In the genomic region with DNA sequence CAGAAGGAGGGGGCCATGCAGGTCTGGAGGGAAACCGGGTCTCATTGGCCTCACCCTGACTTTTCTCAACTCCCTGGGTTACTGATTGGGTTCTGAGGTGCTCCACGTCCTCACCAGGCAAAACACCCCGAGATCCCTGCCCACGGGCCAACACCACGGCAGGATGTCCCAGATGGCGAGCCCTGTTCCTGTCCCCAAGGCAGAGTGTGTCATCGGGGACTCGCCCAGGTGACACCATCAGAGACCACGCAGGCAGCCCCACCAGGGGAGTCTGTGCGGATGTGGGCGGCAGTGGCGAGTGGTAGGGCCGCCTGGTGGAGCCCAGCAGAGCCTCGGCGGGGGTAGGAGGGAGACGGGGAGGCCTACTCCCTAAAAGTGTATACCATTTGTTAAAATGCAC, we compare ENCODE assay signal across 14 cellular contexts. TPM values are rescaled to one million over a fixed set of nuclear protein-coding genes. Genes with fewer than 3 reads are reported as not detected.
DNase-seq lines count a peak whose midpoint lies in the region; ATAC-seq lines count a peak whose summit lies in the region.
"Had no signal": no experiment of that assay in that cellular context is flagged by ENCODE, and none has a peak within 500 bp of the region (broad histone marks: within the 10 kb centered on the region; RNA-seq: fewer than 3 reads in every experiment).

No MANE protein-coding gene starts in this region.

- H3K4me3 ChIP-seq in H7 (ENCODE audit: insufficient read depth, low read depth, low read length): no peak overlapping the region
- H3K4me3 ChIP-seq: HAP-1 had no signal

- no peaks in the 10 kb centered on the region for H3K36me3 ChIP-seq in H7 (replicated peaks; ENCODE audit: control insufficient read depth, insufficient read depth, low read length)
- H3K36me3 ChIP-seq: HAP-1 had no signal

- ATAC-seq in stimulated activated naive CD8-positive, alpha-beta T cell treated with anti-CD3 and anti-CD28 coated beads, Interleukin-15, Interleukin-2, amounts not matched to agents 100 U/mL and 50 U/mL, for 24 hours: peak; percentile 28
- ATAC-seq in GM18868 (IDR thresholded peaks at IDR 0.05; ENCODE audit: unreplicated experiment): no peak
- ATAC-seq: PC-3 had no signal

- H3K27me3 ChIP-seq in H7 (ENCODE audit: control insufficient read depth, insufficient read depth, low read length): no peaks in the 10 kb centered on the region

- DNase-seq in activated effector memory CD4-positive, alpha-beta T cell treated with anti-CD3 and anti-CD28 coated beads, Interleukin-2, amount 50 U/mL, for 16 hours: peak; percentile 38
- DNase-seq in activated effector memory CD4-positive, alpha-beta T cell treated with Interleukin-2 at 50 U/mL for 16 hours: no peak
- DNase-seq in H7: peak; percentile 36
- DNase-seq in mesenteric fat pad (ENCODE audit: low spot score): peak; percentile 77
- no peak for DNase-seq in stimulated activated naive CD8-positive, alpha-beta T cell treated with anti-CD3 and anti-CD28 coated beads, Interleukin-15, Interleukin-2, amounts not matched to agents 100 U/mL and 50 U/mL, for 24 hours
- no peak for DNase-seq in iPS-NIHi11 (ENCODE audit: low spot score)
- DNase-seq: MM.1S, NCI-H1105 treated with DMSO at 0.1 percent for 48 hours, NCI-H187 treated with DMSO at 0.1 percent for 48 hours, NCI-H446 treated with DMSO at 0.1 percent for 48 hours, NCI-H748 treated with DMSO at 0.1 percent for 48 hours, PC-3 had no signal

RNA-seq across cellular contexts. Expression of gene UBAC1, which starts 59.0 kb away (rescaled TPM):
- 74.6 and 77.0 TPM in 2 replicates for total RNA-seq in H7 (2014; rRNA removed; shearing (Covaris generic))
- total RNA-seq in mesenteric fat pad: 36.3 TPM

Comparison
In these comparisons a context has a peak if more than half of its experiments do, and no peak if none do; other contexts are left out.
1. DNase-seq: peak in activated effector memory CD4-positive, alpha-beta T cell treated with anti-CD3 and anti-CD28 coated beads, Interleukin-2, amount 50 U/mL, for 16 hours (single experiment), H7 (single experiment) and mesenteric fat pad (single experiment); none in activated effector memory CD4-positive, alpha-beta T cell treated with Interleukin-2 at 50 U/mL for 16 hours (single experiment), stimulated activated naive CD8-positive, alpha-beta T cell treated with anti-CD3 and anti-CD28 coated beads, Interleukin-15, Interleukin-2, amounts not matched to agents 100 U/mL and 50 U/mL, for 24 hours (single experiment) and iPS-NIHi11 (single experiment).